Comparison of ENCODE assay signal across 1 cellular context in genomic region chr7:79452032-79452494, GRCh38.
TF ChIP-seq lines count a peak whose summit lies in the region.

No MANE protein-coding gene starts in this region.

TF ChIP-seq in liver, 16 proteins besides CTCF, POLR2A, EP300 and RAD21 (continued from another document):
- TF ChIP-seq ZBTB33 (IDR thresholded peaks at IDR 0.05) (peak; percentile 45), YY1 (IDR thresholded peaks at IDR 0.05) (peak; percentile 84), HNF4G (IDR thresholded peaks at IDR 0.05) (peak; percentile 98)
